Comparison of ENCODE assay signal across 1 cellular context in the genomic region with DNA sequence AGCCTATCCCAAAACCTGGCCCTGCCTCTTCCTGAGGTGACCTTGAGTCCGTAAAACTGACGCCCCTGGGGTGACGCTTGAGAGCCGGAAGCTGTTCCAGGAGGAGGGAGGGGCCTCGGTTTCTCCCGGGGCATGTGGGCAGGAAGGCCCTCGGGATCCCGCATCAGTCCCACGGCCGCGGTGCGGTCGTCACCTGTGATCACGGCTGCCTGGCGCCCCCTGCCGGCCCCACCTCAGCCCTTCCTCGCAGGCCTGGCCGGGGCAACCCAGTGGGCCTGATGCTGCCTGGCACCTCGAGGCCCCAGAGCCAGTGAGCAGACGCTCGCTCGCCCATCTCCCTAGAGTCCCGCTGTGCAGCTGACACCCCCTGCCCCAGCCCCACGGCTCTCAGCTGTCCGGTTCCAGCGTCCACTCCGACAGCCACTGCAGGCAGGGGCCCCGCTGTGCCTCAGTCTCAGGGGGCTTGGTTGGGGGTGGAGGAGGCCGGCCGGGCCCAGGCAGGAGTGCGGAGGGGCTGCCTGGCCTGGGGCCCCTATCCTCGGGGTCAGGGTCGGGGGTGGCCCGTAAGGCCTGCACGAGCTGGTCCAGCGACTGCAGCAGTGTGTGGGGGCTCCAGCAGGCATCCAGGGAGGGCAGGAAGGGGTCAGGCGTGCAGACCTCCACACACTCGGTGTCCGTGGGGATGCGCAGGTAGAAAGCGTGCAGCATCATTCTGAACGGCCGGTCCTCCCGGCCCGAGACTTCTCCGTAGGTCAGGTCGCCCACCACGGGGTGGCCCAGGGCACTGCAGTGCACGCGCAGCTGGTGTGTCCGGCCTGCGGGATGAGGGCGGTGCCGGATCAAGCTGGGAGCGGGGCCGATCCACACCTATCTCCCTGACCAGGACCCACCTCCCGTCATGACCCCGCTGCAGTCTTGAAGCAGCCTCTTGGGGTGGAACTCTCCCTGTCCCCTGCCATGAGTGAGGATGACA.
TF ChIP-seq lines count a peak whose summit lies in the region.

No MANE protein-coding gene starts in this region.

TF ChIP-seq in GM12891, 5 proteins besides CTCF, POLR2A, EP300 and RAD21:
- TF ChIP-seq POLR2AphosphoS5 (IDR thresholded peaks at IDR 0.05; ENCODE audit: low read depth, low read length) (no peak), PAX5 (IDR thresholded peaks at IDR 0.05; ENCODE audit: insufficient read depth, low read length, severe bottlenecking) (no peak), SPI1 (IDR thresholded peaks at IDR 0.05; ENCODE audit: low read depth, low read length) (no peak), TAF1 (IDR thresholded peaks at IDR 0.05; ENCODE audit: low read depth, low read length) (no peak), POU2F2 (IDR thresholded peaks at IDR 0.05; ENCODE audit: low read depth, low read length) (no peak)
